Comparison of ENCODE assay signal across 8 cellular contexts in the genomic region with DNA sequence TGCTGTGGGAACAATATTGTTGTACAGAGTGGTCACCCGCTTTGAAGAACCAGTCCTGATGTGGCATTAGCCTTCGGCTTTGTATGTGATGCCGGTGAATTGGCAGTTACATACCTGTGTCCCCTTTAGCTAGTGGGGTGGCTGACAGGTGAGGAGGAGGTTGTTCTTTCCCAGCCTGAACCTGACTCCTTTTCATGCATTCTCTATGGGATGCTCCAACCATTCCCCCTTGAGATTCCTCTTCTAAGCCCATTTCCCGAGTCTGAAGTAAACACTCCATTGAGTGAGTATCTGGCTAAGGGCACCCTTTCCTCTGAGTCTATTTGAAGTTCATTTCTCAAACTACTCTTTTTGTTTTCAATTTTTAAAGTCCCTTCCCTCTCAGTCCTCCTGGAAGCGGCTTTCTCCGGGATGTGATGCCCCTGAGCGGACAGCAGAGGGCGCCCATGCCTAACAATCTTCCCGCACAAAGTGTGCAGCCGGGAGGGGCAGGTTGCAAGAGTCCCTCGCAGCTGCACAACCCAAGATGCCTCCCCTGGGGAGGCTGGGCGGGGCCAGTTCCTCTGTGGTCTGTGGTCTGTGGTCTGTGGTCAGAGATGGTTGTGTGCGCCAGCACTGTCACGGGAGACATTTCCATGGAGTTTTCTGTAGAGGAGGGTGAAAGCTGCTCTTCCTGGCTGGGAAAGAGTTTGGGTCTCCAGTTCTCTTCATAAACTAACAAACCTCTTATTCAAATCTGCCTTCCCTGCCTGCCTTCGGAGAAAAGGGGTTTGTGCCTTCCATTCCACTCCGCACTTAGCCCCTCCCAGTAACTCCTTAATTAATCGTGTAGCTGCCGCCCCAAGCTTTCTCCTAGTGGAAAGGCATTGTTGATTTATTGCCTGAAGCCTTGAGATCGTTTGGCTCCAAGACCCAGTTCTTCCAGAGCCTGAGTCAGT. TPM values are rescaled to one million over a fixed set of nuclear protein-coding genes. Genes with fewer than 3 reads are reported as not detected.
A peak's percentile ranks its signal among the peaks of the same experiment; 100 is the strongest.
DNase-seq lines count a peak whose midpoint lies in the region; TF ChIP-seq lines count a peak whose summit lies in the region.

No MANE protein-coding gene starts in this region.

- no peaks in the 10 kb centered on the region for H3K9me3 Mint-ChIP-seq in glutamatergic neuron (ENCODE audit: unreplicated experiment)
- no peaks in the 10 kb centered on the region for H3K9me3 Mint-ChIP-seq in type B pancreatic cell

- H3K36me3 ChIP-seq in MM.1S (replicated peaks; ENCODE audit: insufficient read depth, low read length) = no peaks in the 10 kb centered on the region

- H2AFZ ChIP-seq in MM.1S (ENCODE audit: low read length) = no peak overlapping the region

- no peaks in the 10 kb centered on the region for H3K9me3 ChIP-seq in MM.1S (replicated peaks; ENCODE audit: insufficient read depth, low read length)

- POLR2A ChIA-PET in HEK293T (lab: Yijun Ruan, JAX) = no interaction called here

- H3F3A ChIP-seq in MM.1S (ENCODE audit: insufficient read depth, low read length) = peaks cover 14% of the 10 kb centered on the region

- DNase-seq in HEK293T (ENCODE audit: extremely low spot score) (peak; percentile 95), MM.1S (peak; percentile 99), SK-MEL-5 (ENCODE audit: low read depth, low spot score) (peak; percentile 97), glutamatergic neuron (peak; percentile 87), pons (ENCODE audit: low spot score) (peak; percentile 82), type B pancreatic cell (ENCODE audit: extremely low spot score, unreplicated experiment) (peak; percentile 80)
- peak; percentile 89 for DNase-seq in activated naive CD4-positive, alpha-beta T cell treated with Interleukin-2 at 50 U/mL for 16 hours

- peak overlapping the region; percentile 17; the same call in 1 of the 2 replicates for H3K4me3 ChIP-seq in GM08714 (ENCODE audit: low read length)
- peak overlapping the region; percentile 30 for H3K4me3 ChIP-seq in MM.1S (ENCODE audit: low read length)

- H3K4me2 ChIP-seq in MM.1S (ENCODE audit: low read depth, low read length) = peak overlapping the region; percentile 53

- in situ Hi-C loops in SK-MEL-5 (cut with HindIII; ENCODE audit: low pct_unique_long_range_greater_than_20kb, low sequenced_read_pairs) = loop anchor here (10.0 kb wide), 1 partner anchor 202 kb away; no protein-coding TSS in a partner anchor

- H3K4me1 Mint-ChIP-seq in glutamatergic neuron (ENCODE audit: low read depth, unreplicated experiment) = no peaks in the 10 kb centered on the region
- peaks cover 19% of the 10 kb centered on the region for H3K4me1 Mint-ChIP-seq in type B pancreatic cell (ENCODE audit: unreplicated experiment)

- H3K27ac Mint-ChIP-seq in glutamatergic neuron (ENCODE audit: unreplicated experiment) (no peak overlapping the region), type B pancreatic cell (no peak overlapping the region)

- TF ChIP-seq CTCF in MM.1S (IDR thresholded peaks at IDR 0.05; ENCODE audit: low read length) (peak; percentile 99), glutamatergic neuron (IDR thresholded peaks at IDR 0.05; ENCODE audit: partially characterized antibody, unreplicated experiment) (peak; percentile 97), type B pancreatic cell (conservative IDR thresholded peaks at IDR 0.05) (peak; percentile 97)

- peaks cover 38% of the 10 kb centered on the region for H3K4me1 ChIP-seq in MM.1S (ENCODE audit: low read length)

- H3K27me3 ChIP-seq in MM.1S (replicated peaks; ENCODE audit: insufficient read depth, low read length) = peaks cover 27% of the 10 kb centered on the region

- no peaks in the 10 kb centered on the region for H3K79me2 ChIP-seq in MM.1S (ENCODE audit: low read length)

- no peak overlapping the region for H3K27ac ChIP-seq in MM.1S (ENCODE audit: low read length)

- H3K4me3 Mint-ChIP-seq in glutamatergic neuron (ENCODE audit: unreplicated experiment) (peak overlapping the region; percentile 66), type B pancreatic cell (peak overlapping the region; percentile 84)

- H3K9ac ChIP-seq in MM.1S (ENCODE audit: low read length) = no peak overlapping the region

- CTCF ChIA-PET in HEK293T (lab: Yijun Ruan, JAX) = interaction anchor here (0.6 to 3.0 kb wide), 15 partner anchors 9 to 209 kb away, joined by 3 to 19 read pairs (median 4); no protein-coding TSS in a partner anchor

- H4K20me1 ChIP-seq in MM.1S (ENCODE audit: insufficient read depth, low read length) = no peaks in the 10 kb centered on the region

- H3K9me2 ChIP-seq in MM.1S (replicated peaks; ENCODE audit: insufficient read depth, low read length) = no peaks in the 10 kb centered on the region

- H3K36me3 Mint-ChIP-seq in glutamatergic neuron (ENCODE audit: unreplicated experiment) (no peaks in the 10 kb centered on the region), type B pancreatic cell (no peaks in the 10 kb centered on the region)

- H3K27me3 Mint-ChIP-seq in glutamatergic neuron (ENCODE audit: unreplicated experiment) (peaks cover 4% of the 10 kb centered on the region), type B pancreatic cell (peaks cover 42% of the 10 kb centered on the region)

TF ChIP-seq in HEK293T, 16 proteins besides CTCF, POLR2A, EP300 and RAD21:
- 0 out of 2 replicates have a peak, but pooled peaks have one; percentile 3 for TF ChIP-seq FOXM1 (IDR thresholded peaks at IDR 0.05; ENCODE audit: borderline replicate concordance)
- TF ChIP-seq SP1 (IDR thresholded peaks at IDR 0.05) = no peak
- TF ChIP-seq LEF1 (IDR thresholded peaks at IDR 0.05; ENCODE audit: borderline replicate concordance) = no peak
- TF ChIP-seq FOXA1 (IDR thresholded peaks at IDR 0.05) = no peak
- no peak for TF ChIP-seq CTBP1 (IDR thresholded peaks at IDR 0.05; ENCODE audit: borderline replicate concordance)
- TF ChIP-seq L3MBTL2 (conservative IDR thresholded peaks at IDR 0.05) = 0 out of 2 replicates have a peak, but pooled peaks have one; percentile 19
- TF ChIP-seq ELF4 (IDR thresholded peaks at IDR 0.05) = no peak
- TF ChIP-seq SUZ12 (IDR thresholded peaks at IDR 0.05) = no peak
- TF ChIP-seq, protein P1, sequence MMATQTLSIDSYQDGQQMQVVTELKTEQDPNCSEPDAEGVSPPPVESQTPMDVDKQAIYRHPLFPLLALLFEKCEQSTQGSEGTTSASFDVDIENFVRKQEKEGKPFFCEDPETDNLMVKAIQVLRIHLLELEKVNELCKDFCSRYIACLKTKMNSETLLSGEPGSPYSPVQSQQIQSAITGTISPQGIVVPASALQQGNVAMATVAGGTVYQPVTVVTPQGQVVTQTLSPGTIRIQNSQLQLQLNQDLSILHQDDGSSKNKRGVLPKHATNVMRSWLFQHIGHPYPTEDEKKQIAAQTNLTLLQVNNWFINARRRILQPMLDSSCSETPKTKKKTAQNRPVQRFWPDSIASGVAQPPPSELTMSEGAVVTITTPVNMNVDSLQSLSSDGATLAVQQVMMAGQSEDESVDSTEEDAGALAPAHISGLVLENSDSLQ (IDR thresholded peaks at IDR 0.05) = peak; percentile 53; the same call in 1 of the 2 replicates

RNA-seq across cellular contexts. Expression of a gene that starts 36.4 kb away (rescaled TPM):
- total RNA-seq in SK-MEL-5 (2014; rRNA removed; shearing (Covaris generic)) = not detected in 2 replicates
- polyA plus RNA-seq in SK-MEL-5 (2015; cell fraction: cytosol; rRNA removed) = not detected in 2 replicates
- not detected in 2 replicates for polyA plus RNA-seq in SK-MEL-5 (2015; cell fraction: nucleus; rRNA removed)
- total RNA-seq in glutamatergic neuron (ENCODE audit: unreplicated experiment) (not detected), type B pancreatic cell (ENCODE audit: low replicate concordance) (13.5 and 34.4 TPM in 2 replicates)

RNA-seq across cellular contexts. Expression of a gene that starts 52.0 kb away (rescaled TPM):
- total RNA-seq in SK-MEL-5 (2014; rRNA removed; shearing (Covaris generic)) = 44.3 and 53.3 TPM in 2 replicates
- polyA plus RNA-seq in SK-MEL-5 (2015; cell fraction: cytosol; rRNA removed) = 45.6 and 53.4 TPM in 2 replicates
- polyA plus RNA-seq in SK-MEL-5 (2015; cell fraction: nucleus; rRNA removed) = 9.5 and 16.7 TPM in 2 replicates
- 10.4 TPM for total RNA-seq in glutamatergic neuron (ENCODE audit: unreplicated experiment)
- 0.98 and 5.8 TPM in 2 replicates for total RNA-seq in type B pancreatic cell (ENCODE audit: low replicate concordance)

Comparison
In these comparisons a context has a peak if more than half of its experiments do, and no peak if none do; other contexts are left out.
1. RNA of a gene that starts 36.4 kb away (total RNA-seq): 13.5 to 34.4 TPM in type B pancreatic cell; not detected in SK-MEL-5 and not detected in glutamatergic neuron (single experiment); every median in the first group is over 10 times any median in the second.
2. Peak in every context shown above with its lines, with median percentiles within 50 percentile points of each other: DNase-seq and CTCF ChIP-seq.